In the genomic region with DNA sequence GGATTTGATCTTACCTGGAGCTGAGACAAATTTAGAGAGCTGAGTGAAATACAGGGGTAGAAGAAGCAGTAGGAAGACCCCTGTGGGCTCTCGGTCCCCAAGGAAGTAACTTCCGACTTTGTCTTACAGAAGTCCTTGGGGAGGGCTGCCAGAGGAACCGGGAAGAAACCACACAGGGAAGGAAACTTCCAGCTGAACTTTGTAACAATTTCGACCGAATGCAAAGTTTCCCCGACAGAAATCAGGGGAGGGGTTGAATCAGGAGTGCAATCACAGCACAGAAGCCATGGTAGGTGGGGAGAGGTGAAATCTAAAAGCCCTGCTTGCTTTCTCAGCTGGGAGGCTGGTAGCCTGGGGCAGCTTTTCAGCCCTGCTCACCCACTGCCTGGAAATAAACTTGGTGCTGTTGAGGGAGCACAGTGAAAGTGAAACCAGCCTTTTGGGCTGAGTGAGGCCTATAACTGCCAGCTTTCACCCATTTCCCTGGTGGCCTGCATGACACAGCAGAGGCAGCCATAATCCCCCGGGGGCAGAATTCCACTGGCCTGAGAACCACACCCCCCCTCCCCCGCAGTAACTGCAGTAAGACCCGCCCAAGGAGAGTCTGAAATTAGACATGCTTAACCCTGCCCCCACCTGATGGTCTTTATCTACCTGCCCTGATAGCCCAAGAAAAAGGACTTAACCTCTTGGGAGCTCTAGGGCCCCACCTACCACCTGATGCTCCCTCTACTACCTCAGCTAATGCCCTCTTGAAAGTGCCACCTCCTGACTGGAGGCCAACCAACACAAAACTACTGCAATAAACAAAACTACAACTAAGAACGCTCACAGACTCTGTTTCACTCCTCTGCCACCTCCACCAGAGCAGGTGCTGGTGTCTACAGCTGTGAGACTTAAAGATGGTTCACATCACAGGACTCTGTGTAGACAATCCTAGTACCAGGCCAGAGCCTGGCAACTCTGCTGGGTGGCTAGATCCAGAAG, we compare ENCODE assay signal across 8 cellular contexts.
DNase-seq lines count a peak whose midpoint lies in the region; TF ChIP-seq lines count a peak whose summit lies in the region.

No MANE protein-coding gene starts in this region.

- H3F3A ChIP-seq in GM23248 (ENCODE audit: insufficient read depth) = no peaks in the 10 kb centered on the region

- no peaks in the 10 kb centered on the region for H3K9me3 ChIP-seq in GM23248 (ENCODE audit: low read depth)
- no peaks in the 10 kb centered on the region for H3K9me3 ChIP-seq in WERI-Rb-1 (ENCODE audit: severe bottlenecking)

- in situ Hi-C loops in GM23248 (cut with MboI) = no loop called here

- DNase-seq in GM06990 (ENCODE audit: extremely low read depth, insufficient read length) = peak; percentile 68
- DNase-seq in GM23248 = peak; percentile 48
- DNase-seq in Jurkat, Clone E6-1 (ENCODE audit: low read depth, low spot score) = peak; percentile 22
- DNase-seq in hepatic stellate cell (ENCODE audit: low spot score) = peak; percentile 41
- DNase-seq in H7 = no peak
- DNase-seq in T-helper 9 cell = no peak
- no peak for DNase-seq in WERI-Rb-1
- DNase-seq in D341Med (ENCODE audit: low spot score) = no peak

- H3K36me3 ChIP-seq in GM06990 (ENCODE audit: control insufficient read depth, insufficient read depth, low read length) (no peaks in the 10 kb centered on the region), GM23248 (ENCODE audit: low read depth) (no peaks in the 10 kb centered on the region), H7 (replicated peaks; ENCODE audit: control insufficient read depth, insufficient read depth, low read length) (no peaks in the 10 kb centered on the region), WERI-Rb-1 (no peaks in the 10 kb centered on the region)

- H3K27me3 ChIP-seq in GM06990 (replicated peaks; ENCODE audit: control insufficient read depth, insufficient read depth, low read length) = no peaks in the 10 kb centered on the region
- no peaks in the 10 kb centered on the region for H3K27me3 ChIP-seq in GM23248 (replicated peaks; ENCODE audit: insufficient read depth)
- no peaks in the 10 kb centered on the region for H3K27me3 ChIP-seq in H7 (ENCODE audit: control insufficient read depth, insufficient read depth, low read length)
- H3K27me3 ChIP-seq in WERI-Rb-1 (ENCODE audit: insufficient read depth, low read depth, severe bottlenecking) = no peaks in the 10 kb centered on the region

- no peak overlapping the region for H3K27ac ChIP-seq in GM23248
- no peak overlapping the region for H3K27ac ChIP-seq in WERI-Rb-1

- no peak for TF ChIP-seq CTCF in GM06990 (IDR thresholded peaks at IDR 0.05; ENCODE audit: insufficient read depth, low read length, poor library complexity, severe bottlenecking)
- TF ChIP-seq CTCF in WERI-Rb-1 (IDR thresholded peaks at IDR 0.05; ENCODE audit: low read depth, low read length) = no peak

- H3K9ac ChIP-seq in GM23248 = peak overlapping the region; percentile 65

- H3K4me3 ChIP-seq in GM06990 (replicated peaks; ENCODE audit: low read depth, low read length) = peak overlapping the region; percentile 19
- H3K4me3 ChIP-seq in GM23248 = peak overlapping the region; percentile 60
- H3K4me3 ChIP-seq in Jurkat, Clone E6-1 (ENCODE audit: low read length) = no peak overlapping the region
- no peak overlapping the region for H3K4me3 ChIP-seq in H7 (ENCODE audit: insufficient read depth, low read depth, low read length)
- H3K4me3 ChIP-seq in WERI-Rb-1 (ENCODE audit: low read depth, low read length) = no peak overlapping the region

- 19 to 21% methylated on average over 10 of the region's 10 CpGs for WGBS in GM23248 (ENCODE audit: low coverage in 1 of 2, low lambda C conversion rate in 2 of 2, missing lambda C conversion rate in 2 of 2), 2 experiments

- no peaks in the 10 kb centered on the region for H3K79me2 ChIP-seq in GM23248 (ENCODE audit: insufficient read depth)

- H2AFZ ChIP-seq in GM23248 = peak overlapping the region; percentile 84

- H3K4me1 ChIP-seq in GM23248 (ENCODE audit: insufficient read depth) = no peaks in the 10 kb centered on the region

- H4K20me1 ChIP-seq in GM23248 (ENCODE audit: insufficient read depth) = no peaks in the 10 kb centered on the region

- no peaks in the 10 kb centered on the region for H3K9me2 ChIP-seq in GM23248 (ENCODE audit: insufficient read depth)

- H3K4me2 ChIP-seq in GM23248 (ENCODE audit: unreplicated experiment) = peak overlapping the region; percentile 61

Comparison
In these comparisons a context has a peak if more than half of its experiments do, and no peak if none do; other contexts are left out.
1. DNase-seq: peak in GM06990 (single experiment), GM23248 (single experiment), Jurkat, Clone E6-1 (single experiment) and hepatic stellate cell (single experiment); none in H7 (single experiment), T-helper 9 cell (single experiment), WERI-Rb-1 (single experiment) and D341Med (single experiment).
2. H3K4me3 ChIP-seq: peak in GM06990 (single experiment) and GM23248 (single experiment); none in Jurkat, Clone E6-1 (single experiment), H7 (single experiment) and WERI-Rb-1 (single experiment).